15 cellular contexts compared by ENCODE assay signal in the genomic region with DNA sequence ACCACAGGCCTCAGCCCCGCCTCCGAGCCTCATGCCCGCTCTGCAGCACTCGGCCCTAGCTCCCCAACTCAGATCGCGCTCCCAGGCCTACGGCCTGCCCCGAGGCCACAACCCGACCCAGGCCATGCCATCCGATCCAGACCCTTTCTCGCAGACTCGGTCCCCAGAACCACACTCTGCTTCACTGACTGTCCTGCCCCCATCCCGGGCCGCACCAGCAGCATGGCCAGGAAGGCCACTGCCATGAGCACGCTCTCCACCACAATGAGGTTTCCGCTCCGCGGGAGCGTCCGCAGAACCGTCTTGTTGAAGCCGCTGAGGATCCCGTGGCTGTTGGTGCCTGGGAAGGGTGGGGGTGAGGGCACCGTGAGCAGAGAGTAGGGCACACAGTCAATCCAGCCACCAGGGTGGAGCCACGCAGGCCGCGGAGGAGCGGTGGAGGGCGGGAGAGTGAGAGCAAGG. TPM values are rescaled to one million over a fixed set of nuclear protein-coding genes. Genes with fewer than 3 reads are reported as not detected.
DNase-seq lines count a peak whose midpoint lies in the region; ATAC-seq and TF ChIP-seq lines count a peak whose summit lies in the region.
"Had no signal": no experiment of that assay in that cellular context is flagged by ENCODE, and none has a peak within 500 bp of the region (broad histone marks: within the 10 kb centered on the region; RNA-seq: fewer than 3 reads in every experiment).

No MANE protein-coding gene starts in this region.

- H3K4me1 Mint-ChIP-seq in Calu3 (ENCODE audit: low read depth, unreplicated experiment) (peaks cover 10% of the 10 kb centered on the region), IgD-negative memory B cell (peaks cover 25 to 35% (median 26%) of the 10 kb centered on the region in 3 donors)
- peaks cover 76% of the 10 kb centered on the region for H3K4me1 Mint-ChIP-seq in dendritic cell treated with granulocyte-macrophage colony-stimulating factor and Interleukin-4, amounts not matched to agents 40 ng/mL and 50 ng/mL, for 4 days (ENCODE audit: low read depth)
- peaks cover 13% of the 10 kb centered on the region for H3K4me1 Mint-ChIP-seq in activated T-helper 17 cell treated with anti-CD3 and anti-CD28 coated beads, Interleukin-2, amount 50 U/mL, for 72 hours

- intact Hi-C loops in Calu3 (cut with micrococcal nuclease; ENCODE audit: unreplicated experiment) = no loop called here
- intact Hi-C loops in dendritic cell treated with granulocyte-macrophage colony-stimulating factor and Interleukin-4, amounts not matched to agents 40 ng/mL and 50 ng/mL, for 4 days (cut with micrococcal nuclease) = loop anchor here (2.0 to 5.0 kb wide), 2 partner anchors 13 to 40 kb away; partner anchors contain the start of genes ALDH3B1 and TCIRG1

- no peak overlapping the region for H4K91ac ChIP-seq in neuronal stem cell (ENCODE audit: low read depth, low read length, poor library complexity)

- CTCF ChIA-PET in Calu3 (lab: Charles Lee) = interaction anchor here (0.8 kb wide), 1 partner anchor 502 kb away, joined by 3 read pairs; no protein-coding TSS in a partner anchor

- H3K9me3 ChIP-seq in neuronal stem cell (replicated peaks in 1 of 2; ENCODE audit: control insufficient read depth in 2 of 2, insufficient read depth in 1 of 2, low read depth in 1 of 2, low read length in 2 of 2) = no peaks in the 10 kb centered on the region
- H3K9me3 ChIP-seq: BLaER1 had no signal

- peaks cover 3% of the 10 kb centered on the region for H3K9me3 Mint-ChIP-seq in Calu3 (ENCODE audit: low read depth, unreplicated experiment)
- H3K9me3 Mint-ChIP-seq in IgD-negative memory B cell = no peaks in the 10 kb centered on the region
- H3K9me3 Mint-ChIP-seq in dendritic cell treated with granulocyte-macrophage colony-stimulating factor and Interleukin-4, amounts not matched to agents 40 ng/mL and 50 ng/mL, for 4 days = no peaks in the 10 kb centered on the region
- H3K9me3 Mint-ChIP-seq in activated T-helper 17 cell treated with anti-CD3 and anti-CD28 coated beads, Interleukin-2, amount 50 U/mL, for 72 hours = no peaks in the 10 kb centered on the region
- H3K9me3 Mint-ChIP-seq: activated T-helper 2 cell treated with anti-CD3 and anti-CD28 coated beads, Interferon-gamma antibody, Interleukin-2, Interleukin-4, amounts not matched to agents 10 μg/mL and 5 μg/mL and 100 μg/mL, durations not matched to agents 14 hours and 24 hours and 36 hours; mesothelial cell of epicardium; T-helper 1 cell treated with Interleukin-12 subunit alpha and Interleukin-12 subunit beta and Interleukin-4 antibody, amounts not matched to agents 30 μg/mL and 1 μg/mL, for 36 hours had no signal

- H3K4me2 ChIP-seq in neuronal stem cell (ENCODE audit: insufficient read depth, low read length, poor library complexity, severe bottlenecking) = no peak overlapping the region
- H3K4me2 ChIP-seq: BLaER1 had no signal

- peak overlapping the region; percentile 87 for H2BK120ac ChIP-seq in neuronal stem cell (ENCODE audit: low read depth, low read length)

- BruUV-seq in Calu3 (replicated peaks; lab: Mats Ljungman, UMichigan) = no TSS peak

- peaks cover 0 to under 1% (median 0%) of the 10 kb centered on the region in 3 experiments for H3K27me3 ChIP-seq in neuronal stem cell (ENCODE audit: control insufficient read depth in 3 of 3, insufficient read depth in 3 of 3, low read depth in 1 of 3, low read length in 3 of 3)
- H3K27me3 ChIP-seq: BLaER1 had no signal

- peak overlapping the region; percentile 82 for H4K8ac ChIP-seq in neuronal stem cell (ENCODE audit: low read depth, low read length)

- peak overlapping the region; percentile 100 for H2BK15ac ChIP-seq in neuronal stem cell (ENCODE audit: low read length)

- H2BK5ac ChIP-seq in neuronal stem cell (ENCODE audit: low read length) = peak overlapping the region; percentile 66

- ATAC-seq in activated T-helper 17 cell treated with anti-CD3 and anti-CD28 coated beads, Interleukin-2, amount 50 U/mL, for 72 hours (replicated peaks) = no peak
- ATAC-seq in HG03571 (IDR thresholded peaks at IDR 0.05; ENCODE audit: unreplicated experiment) = no peak

- WGBS in neuronal stem cell (ENCODE audit: extremely low coverage in 2 of 2, insufficient read length in 2 of 2, insufficient replicate concordance in 1 of 2), 2 donors = no CpG with 5 or more reads among the region's 29 CpGs

- peak overlapping the region; percentile 55 for H3K23ac ChIP-seq in neuronal stem cell (ENCODE audit: low read depth, low read length, poor library complexity)

- H3K4me3 ChIP-seq in neuronal stem cell (ENCODE audit: low read length in 2 of 2) = no peak overlapping the region
- H3K4me3 ChIP-seq: BLaER1 had no signal

- H3K36me3 ChIP-seq in neuronal stem cell (replicated peaks in 1 of 2; ENCODE audit: control insufficient read depth in 2 of 2, insufficient read depth in 2 of 2, low read length in 2 of 2) = no peaks in the 10 kb centered on the region

- no peak for TF ChIP-seq CTCF in Calu3 (IDR thresholded peaks at IDR 0.05; ENCODE audit: unreplicated experiment)

- H2BK12ac ChIP-seq in neuronal stem cell (ENCODE audit: low read length) = peak overlapping the region; percentile 73

- H2AK5ac ChIP-seq in neuronal stem cell (ENCODE audit: low read depth, low read length) = peak overlapping the region; percentile 100

- no peaks in the 10 kb centered on the region for H3K27me3 Mint-ChIP-seq in Calu3 (ENCODE audit: unreplicated experiment)
- peaks cover 1% of the 10 kb centered on the region for H3K27me3 Mint-ChIP-seq in IgD-negative memory B cell
- no peaks in the 10 kb centered on the region for H3K27me3 Mint-ChIP-seq in dendritic cell treated with granulocyte-macrophage colony-stimulating factor and Interleukin-4, amounts not matched to agents 40 ng/mL and 50 ng/mL, for 4 days
- no peaks in the 10 kb centered on the region for H3K27me3 Mint-ChIP-seq in activated T-helper 17 cell treated with anti-CD3 and anti-CD28 coated beads, Interleukin-2, amount 50 U/mL, for 72 hours

- peaks cover 25% of the 10 kb centered on the region for H3K36me3 Mint-ChIP-seq in Calu3 (ENCODE audit: insufficient read depth, unreplicated experiment)
- peaks cover 5% of the 10 kb centered on the region for H3K36me3 Mint-ChIP-seq in IgD-negative memory B cell
- peaks cover 97% of the 10 kb centered on the region for H3K36me3 Mint-ChIP-seq in dendritic cell treated with granulocyte-macrophage colony-stimulating factor and Interleukin-4, amounts not matched to agents 40 ng/mL and 50 ng/mL, for 4 days (ENCODE audit: low read depth)
- H3K36me3 Mint-ChIP-seq in activated T-helper 17 cell treated with anti-CD3 and anti-CD28 coated beads, Interleukin-2, amount 50 U/mL, for 72 hours (ENCODE audit: low read depth) = no peaks in the 10 kb centered on the region
- H3K36me3 Mint-ChIP-seq: mesothelial cell of epicardium had no signal

- peak overlapping the region; percentile 84 for H3K4ac ChIP-seq in neuronal stem cell (ENCODE audit: low read length)

- H3K18ac ChIP-seq in neuronal stem cell (ENCODE audit: low read length) = peak overlapping the region; percentile 93

- H3K27ac ChIP-seq in neuronal stem cell (replicated peaks; ENCODE audit: low read length) = no peak overlapping the region

- H2AFZ ChIP-seq in neuronal stem cell (ENCODE audit: low read length) = no peak overlapping the region

- H3K79me1 ChIP-seq in neuronal stem cell (ENCODE audit: low read depth, low read length) = no peaks in the 10 kb centered on the region

- peak overlapping the region; percentile 44 for H3K9ac ChIP-seq in neuronal stem cell (ENCODE audit: low read depth, low read length, poor library complexity)
- H3K9ac ChIP-seq: BLaER1 had no signal

- H3K27ac Mint-ChIP-seq in Calu3 (ENCODE audit: unreplicated experiment) (peak overlapping the region; percentile 28), IgD-negative memory B cell (peak overlapping the region; percentile 72 to 85 (median 82))
- H3K27ac Mint-ChIP-seq in dendritic cell treated with granulocyte-macrophage colony-stimulating factor and Interleukin-4, amounts not matched to agents 40 ng/mL and 50 ng/mL, for 4 days = peak overlapping the region; percentile 78
- H3K27ac Mint-ChIP-seq in activated T-helper 17 cell treated with anti-CD3 and anti-CD28 coated beads, Interleukin-2, amount 50 U/mL, for 72 hours = no peak overlapping the region
- H3K27ac Mint-ChIP-seq: activated T-helper 2 cell treated with anti-CD3 and anti-CD28 coated beads, Interferon-gamma antibody, Interleukin-2, Interleukin-4, amounts not matched to agents 10 μg/mL and 5 μg/mL and 100 μg/mL, durations not matched to agents 14 hours and 24 hours and 36 hours; mesothelial cell of epicardium had no signal

- H3K14ac ChIP-seq in neuronal stem cell (ENCODE audit: low read length) = peak overlapping the region; percentile 89

- H3K4me3 Mint-ChIP-seq in Calu3 (ENCODE audit: low read depth, unreplicated experiment) = no peak overlapping the region
- H3K4me3 Mint-ChIP-seq in IgD-negative memory B cell = peak overlapping the region in 3 of 4 donors; percentile 12 to 81 (median 61)
- peak overlapping the region; percentile 51 for H3K4me3 Mint-ChIP-seq in dendritic cell treated with granulocyte-macrophage colony-stimulating factor and Interleukin-4, amounts not matched to agents 40 ng/mL and 50 ng/mL, for 4 days
- H3K4me3 Mint-ChIP-seq in activated T-helper 17 cell treated with anti-CD3 and anti-CD28 coated beads, Interleukin-2, amount 50 U/mL, for 72 hours = no peak overlapping the region

- H3K4me1 ChIP-seq in neuronal stem cell (ENCODE audit: control insufficient read depth in 2 of 2, insufficient read depth in 1 of 2, low read depth in 1 of 2, low read length in 2 of 2) = peaks cover 11 to 13% of the 10 kb centered on the region in 2 donors

- no peak for DNase-seq in Calu3
- no peak for DNase-seq in neuronal stem cell (ENCODE audit: low spot score)
- DNase-seq in GF-D8 (lab: John Stamatoyannopoulos, UW) = no peak
- no peak for DNase-seq in globus pallidus (ENCODE audit: low spot score)
- DNase-seq: GOT3, NCI-H1436 treated with DMSO at 0.1 percent for 48 hours, NCI-H510A treated with DMSO at 0.1 percent for 48 hours had no signal

RNA-seq across cellular contexts. Expression of gene UNC93B1, which starts 6.4 kb away (rescaled TPM):
- total RNA-seq in Calu3 (2022) = 71.2 and 92.6 TPM in 2 replicates
- polyA plus RNA-seq in IgD-negative memory B cell = 140 TPM
- 4.9 TPM for polyA plus RNA-seq in neuronal stem cell (2013, experiment 1 of 2)
- 4.6 TPM for polyA plus RNA-seq in neuronal stem cell (2013, experiment 2 of 2)
- 10 to 100 TPM; 13.1 to 14.8 TPM for total RNA-seq in activated T-helper 17 cell treated with anti-CD3 and anti-CD28 coated beads, Interleukin-2, amount 50 U/mL, for 72 hours

RNA-seq across cellular contexts. Expression of gene ALDH3B1, which starts 12.6 kb away (rescaled TPM):
- 41.6 and 68.2 TPM in 2 replicates for total RNA-seq in Calu3 (2022)
- polyA plus RNA-seq in IgD-negative memory B cell = 0.36 TPM
- polyA plus RNA-seq in neuronal stem cell (2013, experiment 1 of 2) = 0.25 TPM
- 0.22 TPM for polyA plus RNA-seq in neuronal stem cell (2013, experiment 2 of 2)
- total RNA-seq in activated T-helper 17 cell treated with anti-CD3 and anti-CD28 coated beads, Interleukin-2, amount 50 U/mL, for 72 hours = under 1 TPM in 1 of 2 donors, not detected in 1; 0.08 TPM
- total RNA-seq: activated T-helper 2 cell treated with anti-CD3 and anti-CD28 coated beads, Interferon-gamma antibody, Interleukin-2, Interleukin-4, amounts not matched to agents 10 μg/mL and 5 μg/mL and 100 μg/mL, durations not matched to agents 14 hours and 24 hours and 36 hours had no signal

RNA-seq across cellular contexts. Expression of gene NDUFS8, which starts 33.0 kb away (rescaled TPM):
- 163 and 166 TPM in 2 replicates for total RNA-seq in Calu3 (2022)
- 146 TPM for polyA plus RNA-seq in IgD-negative memory B cell
- polyA plus RNA-seq in neuronal stem cell (2013, experiment 1 of 2) = 144 TPM
- polyA plus RNA-seq in neuronal stem cell (2013, experiment 2 of 2) = 148 TPM
- total RNA-seq in activated T-helper 17 cell treated with anti-CD3 and anti-CD28 coated beads, Interleukin-2, amount 50 U/mL, for 72 hours = 100 to 1,000 TPM in 1 of 2 donors, 10 to 100 TPM in 1; 75.0 to 131 TPM

RNA-seq across cellular contexts. Expression of gene TCIRG1, which starts 41.3 kb away (rescaled TPM):
- total RNA-seq in Calu3 (2022) = 42.1 and 49.7 TPM in 2 replicates
- polyA plus RNA-seq in IgD-negative memory B cell = 46.0 TPM
- polyA plus RNA-seq in neuronal stem cell (2013, experiment 1 of 2) = 5.7 TPM
- polyA plus RNA-seq in neuronal stem cell (2013, experiment 2 of 2) = 4.8 TPM
- 100 to 1,000 TPM; 217 to 244 TPM for total RNA-seq in activated T-helper 17 cell treated with anti-CD3 and anti-CD28 coated beads, Interleukin-2, amount 50 U/mL, for 72 hours

Comparison
In these comparisons a context has a peak if more than half of its experiments do, and no peak if none do; other contexts are left out.
1. H3K4me3 Mint-ChIP-seq: peak in IgD-negative memory B cell (3 of 4) and dendritic cell treated with granulocyte-macrophage colony-stimulating factor and Interleukin-4, amounts not matched to agents 40 ng/mL and 50 ng/mL, for 4 days (single experiment); none in Calu3 (single experiment) and activated T-helper 17 cell treated with anti-CD3 and anti-CD28 coated beads, Interleukin-2, amount 50 U/mL, for 72 hours (single experiment).
2. RNA of gene ALDH3B1, which starts 12.6 kb away (total RNA-seq): 41.6 to 68.2 TPM in Calu3; 0.08 TPM in activated T-helper 17 cell treated with anti-CD3 and anti-CD28 coated beads, Interleukin-2, amount 50 U/mL, for 72 hours; every median in the first group is over 10 times any median in the second.